ENCODE assay signal across 31 cellular contexts in genomic region chr19:38673030-38673429, GRCh38. TPM values are rescaled to one million over a fixed set of nuclear protein-coding genes. Genes with fewer than 3 reads are reported as not detected.
DNase-seq lines count a peak whose midpoint lies in the region; ATAC-seq, FAIRE-seq and TF ChIP-seq lines count a peak whose summit lies in the region.
"Had no signal": no experiment of that assay in that cellular context is flagged by ENCODE, and none has a peak within 500 bp of the region (broad histone marks: within the 10 kb centered on the region; RNA-seq: fewer than 3 reads in every experiment).

No MANE protein-coding gene starts in this region.

- H3K36me3 ChIP-seq in kidney (ENCODE audit: control insufficient read depth in 1 of 2, insufficient read depth in 2 of 2, low read length in 2 of 2), result peaks cover 3 to 4% of the 10 kb centered on the region in 2 donors
- peaks cover 0 to 21% (median 5%) of the 10 kb centered on the region in 4 donors for H3K36me3 ChIP-seq in stomach

- H3K27ac ChIP-seq in RWPE1 (peak overlapping the region; percentile 45), coronary artery (peak overlapping the region; percentile 81 to 99), kidney (ENCODE audit: low read depth in 2 of 2, low read length in 2 of 2) (no peak overlapping the region), stomach (peak overlapping the region in 3 of 5 donors; percentile 96 to 99 (median 99))
- H3K27ac ChIP-seq: BLaER1, brain microvascular endothelial cell, HL-60 had no signal

- peaks cover 60 to 67% of the 10 kb centered on the region in 2 donors for H3K4me1 ChIP-seq in kidney (ENCODE audit: control insufficient read depth in 1 of 2, insufficient read depth in 1 of 2, low read depth in 1 of 2, low read length in 2 of 2)
- H3K4me1 ChIP-seq in stomach, result peaks cover 71 to 95% (median 79%) of the 10 kb centered on the region in 4 donors

- intact Hi-C loops in kidney (cut with DNase I) (no loop called here), stomach (cut with DNase I; ENCODE audit: low total_unique reads) (no loop called here)

- no peak for TF ChIP-seq POLR2A in stomach (IDR thresholded peaks at IDR 0.05)

- H3K9ac ChIP-seq in kidney (ENCODE audit: low read length in 2 of 2), result no peak overlapping the region
- H3K9ac ChIP-seq: BLaER1 had no signal

- POLR2A ChIA-PET in RWPE1 (lab: Yijun Ruan, JAX; ENCODE audit: low non-redundant PET), result no interaction called here

- H3K4me3 ChIP-seq in coronary artery (no peak overlapping the region), kidney (ENCODE audit: low read length in 2 of 2) (no peak overlapping the region), stomach (no peak overlapping the region)
- H3K4me3 ChIP-seq: BLaER1, lower lobe of right lung, mucosa of descending colon, thyroid gland had no signal

- H3K27me3 ChIP-seq in stomach, result no peaks in the 10 kb centered on the region
- H3K27me3 ChIP-seq: BLaER1, brain microvascular endothelial cell, thyroid gland had no signal

- DNase-seq in RWPE1 (ENCODE audit: low spot score), result no peak
- no peak for DNase-seq in coronary artery (ENCODE audit: low spot score)
- DNase-seq in kidney, result peak; percentile 8
- DNase-seq in stomach, result no peak
- no peak for DNase-seq in stimulated activated CD4-positive, alpha-beta T cell treated with anti-CD3 and anti-CD28 coated beads, Interleukin-2, amount 100 ng/mL, for 24 hours
- DNase-seq in NCI-H510A (lab: John Stamatoyannopoulos, UW), result no peak
- DNase-seq: activated CD4-positive, alpha-beta T cell treated with anti-CD3 and anti-CD28 coated beads, Interleukin-2, amount 50 U/mL, for 48 hours; activated CD4-positive, CD25-positive, alpha-beta regulatory T cell treated with anti-CD3 and anti-CD28 coated beads, Interleukin-2, amount 50 U/mL, for 72 hours; activated naive CD4-positive, alpha-beta T cell; activated T-cell treated with anti-CD3 and anti-CD28 coated beads, Interleukin-2, amount 50 U/mL, for 72 hours; brain microvascular endothelial cell; DMS 273 treated with DMSO at 0.1 percent for 48 hours; lower lobe of right lung; mucosa of descending colon; natural killer cell; NCI-H2029; NCI-H524; NK-92 treated with Interleukin-12 subunit alpha and Interleukin-12 subunit beta, amount 100 ng/mL, for 24 hours; nucleus accumbens; retina; SHP77; stimulated activated CD4-positive, alpha-beta T cell treated with anti-CD3 and anti-CD28 coated beads, Interleukin-2, amount 100 ng/mL, for 48 hours; stimulated activated naive CD8-positive, alpha-beta T cell treated with anti-CD3 and anti-CD28 coated beads, Interleukin-15, amount 100 ng/mL, for 72 hours; T-helper 2 cell; thyroid gland had no signal

- CTCF ChIA-PET in RWPE1 (lab: Yijun Ruan, JAX), result no interaction called here

- no peak for FAIRE-seq in kidney (lab: Jason Lieb, UNC)
- FAIRE-seq: GM19239, H54 had no signal

- WGBS in stomach, 5 donors, result 84 to 94% (median 92%) methylated on average over 4 of the region's 4 CpGs

- TF ChIP-seq CTCF in RWPE1 (conservative IDR thresholded peaks at IDR 0.05; ENCODE audit: low read depth), result no peak
- no peak for TF ChIP-seq CTCF in coronary artery (IDR thresholded peaks at IDR 0.05)
- TF ChIP-seq CTCF in kidney (IDR thresholded peaks at IDR 0.05; ENCODE audit: borderline replicate concordance, extremely low read depth, insufficient read depth), result no peak
- no peak for TF ChIP-seq CTCF in stomach (IDR thresholded peaks at IDR 0.05)

- H3K9me3 ChIP-seq in kidney (ENCODE audit: control insufficient read depth in 1 of 2, low read length in 2 of 2) (no peaks in the 10 kb centered on the region), stomach (no peaks in the 10 kb centered on the region)
- H3K9me3 ChIP-seq: BLaER1, lower lobe of right lung, mucosa of descending colon, thyroid gland had no signal

- TF ChIP-seq EP300 in stomach (IDR thresholded peaks at IDR 0.05), result no peak

- ATAC-seq in GM18868 (IDR thresholded peaks at IDR 0.05; ENCODE audit: unreplicated experiment) (no peak), HG02938 (IDR thresholded peaks at IDR 0.05; ENCODE audit: unreplicated experiment) (no peak)
- ATAC-seq: activated T-cell treated with anti-CD3 and anti-CD28 coated beads, Interleukin-2, amount 50 U/mL, for 72 hours; lower lobe of right lung; mucosa of descending colon; natural killer cell; stimulated activated naive CD8-positive, alpha-beta T cell treated with anti-CD3 and anti-CD28 coated beads, Interleukin-15, amount 100 ng/mL, for 72 hours had no signal

RNA-seq across cellular contexts. Expression of gene ACTN4, which starts 25.6 kb away (rescaled TPM):
- total RNA-seq in kidney, result 606 TPM
- 231 TPM for polyA plus RNA-seq in kidney (ENCODE audit: insufficient read depth, low read depth, low replicate concordance)
- total RNA-seq in stomach, result 100 to 1,000 TPM; 254 to 343 (median 319) TPM
- 10 to 100 TPM; 55.3 to 87.2 (median 75.0) TPM for polyA plus RNA-seq in stomach

RNA-seq across cellular contexts. Expression of gene EIF3K, which starts 54.0 kb away (rescaled TPM):
- 259 TPM for total RNA-seq in kidney
- 723 TPM for polyA plus RNA-seq in kidney (ENCODE audit: insufficient read depth, low read depth, low replicate concordance)
- total RNA-seq in stomach, result 100 to 1,000 TPM; 203 to 889 (median 283) TPM
- polyA plus RNA-seq in stomach, result 100 to 1,000 TPM; 347 to 495 (median 349) TPM

RNA-seq across cellular contexts. Expression of gene MAP4K1, which starts 55.3 kb away (rescaled TPM):
- total RNA-seq in kidney (17.7 TPM), stomach (10 to 100 TPM in 1 of 5 donors, 1 to 10 TPM in 3, not detected in 1; 1.2 to 12.9 (median 5.2) TPM)
- polyA plus RNA-seq in kidney (ENCODE audit: insufficient read depth, low read depth, low replicate concordance) (3.9 TPM), stomach (1 to 10 TPM; 4.4 to 5.3 (median 5.0) TPM)

Comparison
In these comparisons a context has a peak if more than half of its experiments do, and no peak if none do; other contexts are left out.
1. H3K27ac ChIP-seq: peak in RWPE1 (single experiment), coronary artery (2 of 2) and stomach (3 of 5); none in kidney (0 of 2).